9 cellular contexts compared by ENCODE assay signal in genomic region chr2:79855264-79856006, GRCh38.
DNase-seq lines count a peak whose midpoint lies in the region; ATAC-seq and TF ChIP-seq lines count a peak whose summit lies in the region.
"Had no signal": no experiment of that assay in that cellular context is flagged by ENCODE, and none has a peak within 500 bp of the region (broad histone marks: within the 10 kb centered on the region; RNA-seq: fewer than 3 reads in every experiment).

No MANE protein-coding gene starts in this region.

- H3K27me3 ChIP-seq in A673 (replicated peaks; ENCODE audit: insufficient read depth, low read depth, low read length, poor library complexity) (peaks cover 31% of the 10 kb centered on the region), H9 (ENCODE audit: insufficient read depth, low read length) (no peaks in the 10 kb centered on the region; the same call in 1 of the 2 replicates), kidney epithelial cell (ENCODE audit: control insufficient read depth, insufficient read depth, low read length) (no peaks in the 10 kb centered on the region), suprapubic skin (no peaks in the 10 kb centered on the region)
- H3K27me3 ChIP-seq in CD4-positive, alpha-beta T cell (ENCODE audit: control insufficient read depth, insufficient read depth, low read length): no peaks in the 10 kb centered on the region
- H3K27me3 ChIP-seq in naive thymus-derived CD4-positive, alpha-beta T cell (ENCODE audit: control insufficient read depth in 2 of 2, insufficient read depth in 2 of 2, low read length in 2 of 2): no peaks in the 10 kb centered on the region

- TF ChIP-seq POLR2A in suprapubic skin (IDR thresholded peaks at IDR 0.05): no peak

- H3K4ac ChIP-seq in H9 (ENCODE audit: low read depth, low read length): no peak overlapping the region

- CTCF ChIA-PET in A673 (lab: Charles Lee): no interaction called here
- CTCF ChIA-PET in CD4-positive, alpha-beta T cell (lab: Charles Lee): no interaction called here
- CTCF ChIA-PET in naive thymus-derived CD4-positive, alpha-beta T cell (lab: Charles Lee): no interaction called here

- H2AK5ac ChIP-seq in H9 (ENCODE audit: insufficient read length, low read length): no peak overlapping the region

- no peak overlapping the region for H2BK15ac ChIP-seq in H9 (ENCODE audit: low read depth, low read length)

- H4K5ac ChIP-seq in H9 (ENCODE audit: insufficient read length, low read depth, low read length): no peak overlapping the region

- intact Hi-C loops in A673 (cut with micrococcal nuclease; ENCODE audit: unreplicated experiment): loop anchor here (10.0 kb wide), 1 partner anchor 191 kb away; no protein-coding TSS in a partner anchor
- intact Hi-C loops in CD4-positive, alpha-beta T cell (cut with DNase I, micrococcal nuclease): no loop called here
- intact Hi-C loops in naive thymus-derived CD4-positive, alpha-beta T cell (cut with micrococcal nuclease): no loop called here

- no peak overlapping the region for H3K18ac ChIP-seq in H9 (ENCODE audit: insufficient read length, low read depth, low read length)

- H2BK12ac ChIP-seq in H9 (ENCODE audit: insufficient read length, low read depth, low read length): no peak overlapping the region

- H3K9me3 ChIP-seq in A673 (ENCODE audit: low read depth, low read length, poor library complexity, severe bottlenecking) (no peaks in the 10 kb centered on the region), H9 (ENCODE audit: control insufficient read depth, low read depth, low read length) (no peaks in the 10 kb centered on the region), suprapubic skin (no peaks in the 10 kb centered on the region)
- H3K9me3 ChIP-seq in CD4-positive, alpha-beta T cell (ENCODE audit: control insufficient read depth, low read length): no peaks in the 10 kb centered on the region
- H3K9me3 ChIP-seq in naive thymus-derived CD4-positive, alpha-beta T cell (ENCODE audit: control insufficient read depth in 2 of 3, low read length in 3 of 3): no peaks in the 10 kb centered on the region

- no peaks in the 10 kb centered on the region for H3K9me3 Mint-ChIP-seq in H9
- H3K9me3 Mint-ChIP-seq in CD4-positive, alpha-beta T cell: peaks cover 1% of the 10 kb centered on the region
- H3K9me3 Mint-ChIP-seq in naive thymus-derived CD4-positive, alpha-beta T cell: peaks cover 0 to 15% (median 0%) of the 10 kb centered on the region in 11 donors

- BruUV-seq in A673 (replicated peaks; lab: Mats Ljungman, UMichigan): no TSS peak

- H3K36me3 ChIP-seq in A673 (ENCODE audit: insufficient read depth, low read length, poor library complexity, severe bottlenecking) (no peaks in the 10 kb centered on the region), kidney epithelial cell (ENCODE audit: control insufficient read depth, insufficient read depth, low read length) (no peaks in the 10 kb centered on the region), suprapubic skin (no peaks in the 10 kb centered on the region)
- H3K36me3 ChIP-seq in naive thymus-derived CD4-positive, alpha-beta T cell (ENCODE audit: control insufficient read depth in 2 of 3, insufficient read depth in 3 of 3, low read length in 3 of 3): no peaks in the 10 kb centered on the region

- no peak overlapping the region for H3K14ac ChIP-seq in H9 (ENCODE audit: insufficient read depth, low read length)

- no peak overlapping the region for H3K56ac ChIP-seq in H9 (ENCODE audit: insufficient read length, low read depth, low read length)

- H4K91ac ChIP-seq in H9 (ENCODE audit: insufficient read length, low read depth, low read length): no peak overlapping the region

- DNase-seq in A673 (ENCODE audit: low spot score) (peak; percentile 12), H9 (peak; percentile 61), SW480 (ENCODE audit: low spot score) (peak; percentile 22), kidney epithelial cell (ENCODE audit: low read depth) (no peak), cerebellar nuclear complex (lab: John Stamatoyannopoulos, UW) (no peak), suprapubic skin (ENCODE audit: low spot score in 2 of 2) (no peak)
- no peak for DNase-seq in CD4-positive, alpha-beta T cell
- DNase-seq in naive thymus-derived CD4-positive, alpha-beta T cell: no peak
- DNase-seq: activated naive CD8-positive, alpha-beta T cell treated with anti-CD3 and anti-CD28 coated beads, Interleukin-2, amount 10 ng/mL, durations not matched to agents 7 days and 5 days had no signal

- H2BK5ac ChIP-seq in H9 (ENCODE audit: insufficient read length, low read length): no peak overlapping the region

- TF ChIP-seq CTCF in A673 (conservative IDR thresholded peaks at IDR 0.05; ENCODE audit: low read depth, low read length) (peak; percentile 39), H9 (conservative IDR thresholded peaks at IDR 0.05) (peak; percentile 79), kidney epithelial cell (IDR thresholded peaks at IDR 0.05; ENCODE audit: insufficient read depth, low read length, poor library complexity, severe bottlenecking) (peak; percentile 59), suprapubic skin (IDR thresholded peaks at IDR 0.05) (no peak)
- TF ChIP-seq CTCF in CD4-positive, alpha-beta T cell (IDR thresholded peaks at IDR 0.05): no peak

- no peak overlapping the region for H3K23ac ChIP-seq in H9 (ENCODE audit: insufficient read length, low read depth, low read length)

- peaks cover 28 to 31% of the 10 kb centered on the region in 2 experiments for H3K4me1 Mint-ChIP-seq in H9
- H3K4me1 Mint-ChIP-seq in CD4-positive, alpha-beta T cell (ENCODE audit: low read depth): no peaks in the 10 kb centered on the region
- no peaks in the 10 kb centered on the region for H3K4me1 Mint-ChIP-seq in naive thymus-derived CD4-positive, alpha-beta T cell
- H3K4me1 Mint-ChIP-seq: activated naive CD8-positive, alpha-beta T cell treated with anti-CD3 and anti-CD28 coated beads, Interleukin-2, amount 10 ng/mL, durations not matched to agents 7 days and 5 days had no signal

- no peak overlapping the region for H3T11ph ChIP-seq in H9 (ENCODE audit: low read length)

- no peak overlapping the region for H2BK120ac ChIP-seq in H9 (ENCODE audit: low read depth, low read length, poor library complexity, severe bottlenecking)

- H3K23me2 ChIP-seq in H9 (ENCODE audit: insufficient read length, low read depth, low read length, poor library complexity, severe bottlenecking): no peaks in the 10 kb centered on the region

- no peak overlapping the region for H3K4me3 Mint-ChIP-seq in H9
- H3K4me3 Mint-ChIP-seq in CD4-positive, alpha-beta T cell: no peak overlapping the region
- H3K4me3 Mint-ChIP-seq in naive thymus-derived CD4-positive, alpha-beta T cell: no peak overlapping the region
- H3K4me3 Mint-ChIP-seq: activated naive CD8-positive, alpha-beta T cell treated with anti-CD3 and anti-CD28 coated beads, Interleukin-2, amount 10 ng/mL, durations not matched to agents 7 days and 5 days had no signal

- no peak overlapping the region for H3K4me3 ChIP-seq in A673 (ENCODE audit: low read depth, low read length, poor library complexity, severe bottlenecking)
- no peak overlapping the region for H3K4me3 ChIP-seq in kidney epithelial cell (ENCODE audit: low read depth, low read length)
- H3K4me3 ChIP-seq in naive thymus-derived CD4-positive, alpha-beta T cell (ENCODE audit: low read length): no peak overlapping the region
- H3K4me3 ChIP-seq in suprapubic skin: no peak overlapping the region

- peak overlapping the region in 2 of 3 experiments; percentile 9 to 54; a peak in 2 of 7 replicates for H3K27ac Mint-ChIP-seq in H9
- H3K27ac Mint-ChIP-seq in CD4-positive, alpha-beta T cell: no peak overlapping the region
- H3K27ac Mint-ChIP-seq in naive thymus-derived CD4-positive, alpha-beta T cell: no peak overlapping the region
- H3K27ac Mint-ChIP-seq: activated naive CD8-positive, alpha-beta T cell treated with anti-CD3 and anti-CD28 coated beads, Interleukin-2, amount 10 ng/mL, durations not matched to agents 7 days and 5 days had no signal

- POLR2A ChIA-PET in A673 (lab: Charles Lee; ENCODE audit: low non-redundant PET): no interaction called here
- POLR2A ChIA-PET in CD4-positive, alpha-beta T cell (lab: Charles Lee): no interaction called here
- POLR2A ChIA-PET in naive thymus-derived CD4-positive, alpha-beta T cell (lab: Charles Lee): interaction anchor here (0.6 kb wide), 1 partner anchor 1118 kb away, joined by 3 read pairs; no protein-coding TSS in a partner anchor

- H3K79me2 ChIP-seq in H9 (ENCODE audit: insufficient read depth, low read length): no peaks in the 10 kb centered on the region

- H3K36me3 Mint-ChIP-seq in H9 (ENCODE audit: insufficient read depth in 1 of 3, low read depth in 3 of 3): no peaks in the 10 kb centered on the region; a peak in 2 of 7 replicates
- H3K36me3 Mint-ChIP-seq in CD4-positive, alpha-beta T cell (ENCODE audit: low read depth): no peaks in the 10 kb centered on the region
- H3K36me3 Mint-ChIP-seq in naive thymus-derived CD4-positive, alpha-beta T cell: no peaks in the 10 kb centered on the region
- H3K36me3 Mint-ChIP-seq: activated naive CD8-positive, alpha-beta T cell treated with anti-CD3 and anti-CD28 coated beads, Interleukin-2, amount 10 ng/mL, durations not matched to agents 7 days and 5 days had no signal

- WGBS in H9 (ENCODE audit: extremely low coverage, insufficient read length, low lambda C conversion rate): no CpG with 5 or more reads among the region's 10 CpGs
- 47% methylated on average over 10 of the region's 10 CpGs for WGBS in suprapubic skin

- no peak overlapping the region for H2AFZ ChIP-seq in H9 (ENCODE audit: low read length)

- H3K9ac ChIP-seq in H9 (ENCODE audit: extremely low read depth, insufficient read length, low read length): no peak overlapping the region

- H4K8ac ChIP-seq in H9 (replicated peaks; ENCODE audit: insufficient read length, low read depth, low read length): no peak overlapping the region

- no peaks in the 10 kb centered on the region for H4K20me1 ChIP-seq in H9 (ENCODE audit: control insufficient read depth, insufficient read depth, insufficient read length)

- no peak overlapping the region for H3K4me2 ChIP-seq in H9 (ENCODE audit: insufficient read depth, insufficient read length, low read length)

- H3K27me3 Mint-ChIP-seq in H9 (ENCODE audit: low read depth): no peaks in the 10 kb centered on the region
- no peaks in the 10 kb centered on the region for H3K27me3 Mint-ChIP-seq in CD4-positive, alpha-beta T cell
- peaks cover 0 to 4% (median 0%) of the 10 kb centered on the region in 5 donors for H3K27me3 Mint-ChIP-seq in naive thymus-derived CD4-positive, alpha-beta T cell
- H3K27me3 Mint-ChIP-seq: activated naive CD8-positive, alpha-beta T cell treated with anti-CD3 and anti-CD28 coated beads, Interleukin-2, amount 10 ng/mL, durations not matched to agents 7 days and 5 days had no signal

- no peak overlapping the region for H2BK20ac ChIP-seq in H9 (ENCODE audit: low read depth, low read length, poor library complexity, severe bottlenecking)

- no peak for ATAC-seq in CD4-positive, alpha-beta T cell (ENCODE audit: poor library complexity)
- no peak for ATAC-seq in naive thymus-derived CD4-positive, alpha-beta T cell

- no peaks in the 10 kb centered on the region for H3K79me1 ChIP-seq in H9 (ENCODE audit: insufficient read depth, low read depth, low read length, poor library complexity, severe bottlenecking)

- H3K4me1 ChIP-seq in A673 (ENCODE audit: insufficient read depth, low read length, poor library complexity, severe bottlenecking) (no peaks in the 10 kb centered on the region), H9 (ENCODE audit: insufficient read depth, low read length) (peaks cover 4% of the 10 kb centered on the region; the same call in 1 of the 2 replicates), suprapubic skin (no peaks in the 10 kb centered on the region)
- H3K4me1 ChIP-seq in naive thymus-derived CD4-positive, alpha-beta T cell (ENCODE audit: control insufficient read depth in 2 of 2, insufficient read depth in 2 of 2, low read length in 2 of 2): no peaks in the 10 kb centered on the region

- no peak for TF ChIP-seq EP300 in suprapubic skin (IDR thresholded peaks at IDR 0.05)

- H3K27ac ChIP-seq in A673 (ENCODE audit: low read depth, low read length, poor library complexity, severe bottlenecking) (no peak overlapping the region), H9 (ENCODE audit: insufficient read length, low read depth, low read length) (no peak overlapping the region), suprapubic skin (no peak overlapping the region)
- no peak overlapping the region for H3K27ac ChIP-seq in CD4-positive, alpha-beta T cell (ENCODE audit: low read depth, low read length)
- H3K27ac ChIP-seq in naive thymus-derived CD4-positive, alpha-beta T cell (ENCODE audit: low read depth, low read length): no peak overlapping the region

Comparison
In these comparisons a context has a peak if more than half of its experiments do, and no peak if none do; other contexts are left out.
1. DNase-seq: peak in A673 (single experiment), H9 (single experiment) and SW480 (single experiment); none in kidney epithelial cell (single experiment), cerebellar nuclear complex (0 of 2), CD4-positive, alpha-beta T cell (0 of 10), naive thymus-derived CD4-positive, alpha-beta T cell (0 of 9) and suprapubic skin (0 of 2).
2. CTCF ChIP-seq: peak in A673 (single experiment), H9 (single experiment) and kidney epithelial cell (single experiment); none in CD4-positive, alpha-beta T cell (single experiment) and suprapubic skin (0 of 2).
3. H3K27ac Mint-ChIP-seq: peak in H9 (2 of 3); none in CD4-positive, alpha-beta T cell (single experiment) and naive thymus-derived CD4-positive, alpha-beta T cell (0 of 9).